ENCODE assay signal across 1 cellular context in genomic region chr17:40496634-40497420, GRCh38.
TF ChIP-seq lines count a peak whose summit lies in the region.

No MANE protein-coding gene starts in this region.

TF ChIP-seq in WTC11, 78 proteins besides CTCF, POLR2A, EP300 and RAD21 (continued from another document):
- TF ChIP-seq, protein P1, sequence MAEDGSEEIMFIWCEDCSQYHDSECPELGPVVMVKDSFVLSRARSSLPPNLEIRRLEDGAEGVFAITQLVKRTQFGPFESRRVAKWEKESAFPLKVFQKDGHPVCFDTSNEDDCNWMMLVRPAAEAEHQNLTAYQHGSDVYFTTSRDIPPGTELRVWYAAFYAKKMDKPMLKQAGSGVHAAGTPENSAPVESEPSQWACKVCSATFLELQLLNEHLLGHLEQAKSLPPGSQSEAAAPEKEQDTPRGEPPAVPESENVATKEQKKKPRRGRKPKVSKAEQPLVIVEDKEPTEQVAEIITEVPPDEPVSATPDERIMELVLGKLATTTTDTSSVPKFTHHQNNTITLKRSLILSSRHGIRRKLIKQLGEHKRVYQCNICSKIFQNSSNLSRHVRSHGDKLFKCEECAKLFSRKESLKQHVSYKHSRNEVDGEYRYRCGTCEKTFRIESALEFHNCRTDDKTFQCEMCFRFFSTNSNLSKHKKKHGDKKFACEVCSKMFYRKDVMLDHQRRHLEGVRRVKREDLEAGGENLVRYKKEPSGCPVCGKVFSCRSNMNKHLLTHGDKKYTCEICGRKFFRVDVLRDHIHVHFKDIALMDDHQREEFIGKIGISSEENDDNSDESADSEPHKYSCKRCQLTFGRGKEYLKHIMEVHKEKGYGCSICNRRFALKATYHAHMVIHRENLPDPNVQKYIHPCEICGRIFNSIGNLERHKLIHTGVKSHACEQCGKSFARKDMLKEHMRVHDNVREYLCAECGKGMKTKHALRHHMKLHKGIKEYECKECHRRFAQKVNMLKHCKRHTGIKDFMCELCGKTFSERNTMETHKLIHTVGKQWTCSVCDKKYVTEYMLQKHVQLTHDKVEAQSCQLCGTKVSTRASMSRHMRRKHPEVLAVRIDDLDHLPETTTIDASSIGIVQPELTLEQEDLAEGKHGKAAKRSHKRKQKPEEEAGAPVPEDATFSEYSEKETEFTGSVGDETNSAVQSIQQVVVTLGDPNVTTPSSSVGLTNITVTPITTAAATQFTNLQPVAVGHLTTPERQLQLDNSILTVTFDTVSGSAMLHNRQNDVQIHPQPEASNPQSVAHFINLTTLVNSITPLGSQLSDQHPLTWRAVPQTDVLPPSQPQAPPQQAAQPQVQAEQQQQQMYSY (CRISPR knock-in tag; IDR thresholded peaks at IDR 0.05) = no peak
- TF ChIP-seq ZNF423 (CRISPR knock-in tag; IDR thresholded peaks at IDR 0.05) (no peak), TP53 (CRISPR knock-in tag; IDR thresholded peaks at IDR 0.05) (no peak), CREB1 (CRISPR knock-in tag; IDR thresholded peaks at IDR 0.05) (no peak), ZNF532 (CRISPR knock-in tag; IDR thresholded peaks at IDR 0.05; ENCODE audit: borderline replicate concordance) (no peak), ELF4 (CRISPR knock-in tag; IDR thresholded peaks at IDR 0.05; ENCODE audit: low read depth) (no peak), GTF2I (CRISPR knock-in tag; conservative IDR thresholded peaks at IDR 0.05) (no peak), TEAD4 (CRISPR knock-in tag; IDR thresholded peaks at IDR 0.05) (no peak), SOX15 (CRISPR knock-in tag; IDR thresholded peaks at IDR 0.05) (no peak), GRHL2 (CRISPR knock-in tag; IDR thresholded peaks at IDR 0.05; ENCODE audit: insufficient replicate concordance, severe bottlenecking) (no peak), ATF2 (CRISPR knock-in tag; IDR thresholded peaks at IDR 0.05; ENCODE audit: borderline replicate concordance, low read depth) (no peak), CDX4 (CRISPR knock-in tag; IDR thresholded peaks at IDR 0.05; ENCODE audit: borderline replicate concordance) (no peak), ZMAT4 (CRISPR knock-in tag; IDR thresholded peaks at IDR 0.05) (no peak), ATF6 (CRISPR knock-in tag; IDR thresholded peaks at IDR 0.05) (no peak)
- TF ChIP-seq, protein P2, sequence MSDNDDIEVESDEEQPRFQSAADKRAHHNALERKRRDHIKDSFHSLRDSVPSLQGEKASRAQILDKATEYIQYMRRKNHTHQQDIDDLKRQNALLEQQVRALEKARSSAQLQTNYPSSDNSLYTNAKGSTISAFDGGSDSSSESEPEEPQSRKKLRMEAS (CRISPR knock-in tag; IDR thresholded peaks at IDR 0.05) = no peak
- TF ChIP-seq, protein P3, sequence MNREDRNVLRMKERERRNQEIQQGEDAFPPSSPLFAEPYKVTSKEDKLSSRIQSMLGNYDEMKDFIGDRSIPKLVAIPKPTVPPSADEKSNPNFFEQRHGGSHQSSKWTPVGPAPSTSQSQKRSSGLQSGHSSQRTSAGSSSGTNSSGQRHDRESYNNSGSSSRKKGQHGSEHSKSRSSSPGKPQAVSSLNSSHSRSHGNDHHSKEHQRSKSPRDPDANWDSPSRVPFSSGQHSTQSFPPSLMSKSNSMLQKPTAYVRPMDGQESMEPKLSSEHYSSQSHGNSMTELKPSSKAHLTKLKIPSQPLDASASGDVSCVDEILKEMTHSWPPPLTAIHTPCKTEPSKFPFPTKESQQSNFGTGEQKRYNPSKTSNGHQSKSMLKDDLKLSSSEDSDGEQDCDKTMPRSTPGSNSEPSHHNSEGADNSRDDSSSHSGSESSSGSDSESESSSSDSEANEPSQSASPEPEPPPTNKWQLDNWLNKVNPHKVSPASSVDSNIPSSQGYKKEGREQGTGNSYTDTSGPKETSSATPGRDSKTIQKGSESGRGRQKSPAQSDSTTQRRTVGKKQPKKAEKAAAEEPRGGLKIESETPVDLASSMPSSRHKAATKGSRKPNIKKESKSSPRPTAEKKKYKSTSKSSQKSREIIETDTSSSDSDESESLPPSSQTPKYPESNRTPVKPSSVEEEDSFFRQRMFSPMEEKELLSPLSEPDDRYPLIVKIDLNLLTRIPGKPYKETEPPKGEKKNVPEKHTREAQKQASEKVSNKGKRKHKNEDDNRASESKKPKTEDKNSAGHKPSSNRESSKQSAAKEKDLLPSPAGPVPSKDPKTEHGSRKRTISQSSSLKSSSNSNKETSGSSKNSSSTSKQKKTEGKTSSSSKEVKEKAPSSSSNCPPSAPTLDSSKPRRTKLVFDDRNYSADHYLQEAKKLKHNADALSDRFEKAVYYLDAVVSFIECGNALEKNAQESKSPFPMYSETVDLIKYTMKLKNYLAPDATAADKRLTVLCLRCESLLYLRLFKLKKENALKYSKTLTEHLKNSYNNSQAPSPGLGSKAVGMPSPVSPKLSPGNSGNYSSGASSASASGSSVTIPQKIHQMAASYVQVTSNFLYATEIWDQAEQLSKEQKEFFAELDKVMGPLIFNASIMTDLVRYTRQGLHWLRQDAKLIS (CRISPR knock-in tag; IDR thresholded peaks at IDR 0.05; ENCODE audit: borderline replicate concordance) = no peak
